8 cellular contexts compared by ENCODE assay signal in the genomic region with DNA sequence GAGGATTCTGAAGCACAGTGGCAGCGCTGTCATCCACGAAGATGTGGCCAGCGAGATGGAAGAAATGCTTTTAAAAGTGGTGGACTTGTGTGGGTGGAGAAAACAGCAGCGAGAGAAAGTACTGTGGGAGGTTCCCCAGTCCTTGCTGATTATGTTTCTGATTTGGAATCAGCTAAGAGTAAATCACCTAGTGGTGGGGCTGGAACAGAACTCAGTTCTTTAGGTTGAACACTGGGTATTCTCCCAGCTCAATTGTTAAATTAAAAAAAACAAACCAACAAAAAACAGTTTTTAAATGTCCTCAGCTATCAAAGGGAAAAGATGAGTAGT. TPM values are rescaled to one million over a fixed set of nuclear protein-coding genes. Genes with fewer than 3 reads are reported as not detected.
A peak's percentile ranks its signal among the peaks of the same experiment; 100 is the strongest.
DNase-seq lines count a peak whose midpoint lies in the region; TF ChIP-seq lines count a peak whose summit lies in the region.

No MANE protein-coding gene starts in this region.

- H3K27ac ChIP-seq in mesenchymal stem cell (ENCODE audit: low read length, poor library complexity, severe bottlenecking), result peak overlapping the region; percentile 48
- peak overlapping the region; percentile 84 for H3K27ac ChIP-seq in urinary bladder (ENCODE audit: low read depth)

- CTCF ChIA-PET in HEK293T (lab: Yijun Ruan, JAX), result no interaction called here

- peaks cover 2% of the 10 kb centered on the region for H3K9me3 ChIP-seq in mesenchymal stem cell (ENCODE audit: control insufficient read depth, low read length)

- under 1% methylated on average over 4 of the region's 4 CpGs for WGBS in mesenchymal stem cell
- 0% methylated on average over 4 of the region's 4 CpGs for WGBS in urinary bladder

- no peak overlapping the region for H3K14ac ChIP-seq in mesenchymal stem cell (ENCODE audit: low read length in 2 of 2)

- peak; percentile 9 for DNase-seq in activated CD4-positive, alpha-beta T cell treated with anti-CD3 and anti-CD28 coated beads for 48 hours
- no peak for DNase-seq in activated CD4-positive, alpha-beta T cell treated with anti-CD3 and anti-CD28 coated beads, Interleukin-2, amount 50 U/mL, for 48 hours
- peak; percentile 42 for DNase-seq in HEK293T (ENCODE audit: extremely low spot score)
- peak; percentile 76 for DNase-seq in NCI-H69 (lab: John Stamatoyannopoulos, UW)
- DNase-seq in choroid plexus epithelial cell (ENCODE audit: low read depth), result peak; percentile 63
- DNase-seq in mesenchymal stem cell, result no peak
- DNase-seq in NCI-H526 treated with DMSO at 0.1 percent for 48 hours (lab: John Stamatoyannopoulos, UW), result no peak

- no peak overlapping the region for H2BK120ac ChIP-seq in mesenchymal stem cell (ENCODE audit: low read depth, low read length)

- peaks cover 7% of the 10 kb centered on the region for H3K79me1 ChIP-seq in mesenchymal stem cell (replicated peaks; ENCODE audit: low read length, poor library complexity, severe bottlenecking)

- peak overlapping the region; percentile 48 for H2AFZ ChIP-seq in mesenchymal stem cell (ENCODE audit: low read depth, low read length)

- peak; percentile 44 for TF ChIP-seq CTCF in choroid plexus epithelial cell (conservative IDR thresholded peaks at IDR 0.05; ENCODE audit: low read depth, low read length)

- H4K91ac ChIP-seq in mesenchymal stem cell (ENCODE audit: low read length), result no peak overlapping the region

- peak overlapping the region; percentile 94 for H3K9ac ChIP-seq in mesenchymal stem cell (ENCODE audit: low read length)

- peak overlapping the region in 1 of 2 experiments; percentile 47 for H3K4ac ChIP-seq in mesenchymal stem cell (ENCODE audit: low read depth in 1 of 2, low read length in 2 of 2)

- no peak overlapping the region for H2BK5ac ChIP-seq in mesenchymal stem cell (ENCODE audit: low read depth, low read length, poor library complexity, severe bottlenecking)

- peak overlapping the region; percentile 86 for H3K4me3 ChIP-seq in choroid plexus epithelial cell (ENCODE audit: low read depth, low read length)
- peak overlapping the region; percentile 65 to 94 for H3K4me3 ChIP-seq in mesenchymal stem cell (ENCODE audit: insufficient read depth in 1 of 2, low read depth in 1 of 2, low read length in 2 of 2)
- peak overlapping the region; percentile 83 for H3K4me3 ChIP-seq in urinary bladder (ENCODE audit: low read depth, low read length)

- H2AK5ac ChIP-seq in mesenchymal stem cell (ENCODE audit: low read length, severe bottlenecking), result no peak overlapping the region

- H4K8ac ChIP-seq in mesenchymal stem cell (ENCODE audit: low read length), result peak overlapping the region; percentile 83

- no peak overlapping the region for H2BK12ac ChIP-seq in mesenchymal stem cell (ENCODE audit: low read length in 2 of 2)

- H3K18ac ChIP-seq in mesenchymal stem cell (ENCODE audit: low read depth in 1 of 2, low read length in 2 of 2), result no peak overlapping the region

- POLR2A ChIA-PET in HEK293T (lab: Yijun Ruan, JAX), result no interaction called here

- peaks cover 6 to 29% of the 10 kb centered on the region in 2 experiments for H3K36me3 ChIP-seq in mesenchymal stem cell (ENCODE audit: control insufficient read depth in 1 of 2, insufficient read depth in 2 of 2, low read depth in 1 of 2, low read length in 2 of 2)
- H3K36me3 ChIP-seq in urinary bladder (ENCODE audit: insufficient read depth), result no peaks in the 10 kb centered on the region

- peaks cover 0 to 10% of the 10 kb centered on the region in 2 experiments for H3K27me3 ChIP-seq in mesenchymal stem cell (ENCODE audit: control insufficient read depth in 1 of 2, insufficient read depth in 1 of 2, low read length in 2 of 2)

- H3K4me2 ChIP-seq in mesenchymal stem cell (ENCODE audit: low read length, poor library complexity, severe bottlenecking), result peak overlapping the region; percentile 75

- no peaks in the 10 kb centered on the region for H3K4me1 ChIP-seq in mesenchymal stem cell (ENCODE audit: control insufficient read depth, insufficient read depth, low read depth, low read length)
- peaks cover 3% of the 10 kb centered on the region for H3K4me1 ChIP-seq in urinary bladder (ENCODE audit: insufficient read depth)

- no peak overlapping the region for H2BK15ac ChIP-seq in mesenchymal stem cell (ENCODE audit: low read depth, poor library complexity, severe bottlenecking)

- no peak overlapping the region for H3K23ac ChIP-seq in mesenchymal stem cell (ENCODE audit: low read length in 2 of 2)

TF ChIP-seq in HEK293T, 16 proteins besides CTCF, POLR2A, EP300 and RAD21:
- TF ChIP-seq BHLHE40 (IDR thresholded peaks at IDR 0.05; ENCODE audit: borderline replicate concordance), result no peak
- no peak for TF ChIP-seq FOXK2 (IDR thresholded peaks at IDR 0.05)
- no peak for TF ChIP-seq FOXM1 (IDR thresholded peaks at IDR 0.05; ENCODE audit: borderline replicate concordance)
- TF ChIP-seq SP1 (IDR thresholded peaks at IDR 0.05), result no peak
- TF ChIP-seq LEF1 (IDR thresholded peaks at IDR 0.05; ENCODE audit: borderline replicate concordance), result no peak
- TF ChIP-seq SUZ12 (IDR thresholded peaks at IDR 0.05), result no peak
- no peak for TF ChIP-seq L3MBTL2 (conservative IDR thresholded peaks at IDR 0.05)
- TF ChIP-seq TARDBP (IDR thresholded peaks at IDR 0.05), result no peak
- TF ChIP-seq ELF4 (IDR thresholded peaks at IDR 0.05), result no peak
- no peak for TF ChIP-seq HDGF (IDR thresholded peaks at IDR 0.05; ENCODE audit: borderline replicate concordance)

RNA-seq across cellular contexts. Expression of gene ZNF322, which starts 0.5 kb away (rescaled TPM):
- 11.2 TPM for polyA plus RNA-seq in mesenchymal stem cell (2013, experiment 1 of 2)
- 10.8 TPM for polyA plus RNA-seq in mesenchymal stem cell (2013, experiment 2 of 2)
- 43.1 TPM for total RNA-seq in urinary bladder
- polyA plus RNA-seq in urinary bladder, result 13.0 TPM

Comparison
In these comparisons a context has a peak if more than half of its experiments do, and no peak if none do; other contexts are left out.
1. DNase-seq: peak in activated CD4-positive, alpha-beta T cell treated with anti-CD3 and anti-CD28 coated beads for 48 hours (single experiment), HEK293T (single experiment), NCI-H69 (single experiment) and choroid plexus epithelial cell (single experiment); none in activated CD4-positive, alpha-beta T cell treated with anti-CD3 and anti-CD28 coated beads, Interleukin-2, amount 50 U/mL, for 48 hours (0 of 2), mesenchymal stem cell (single experiment) and NCI-H526 treated with DMSO at 0.1 percent for 48 hours (single experiment).
2. Peak in every context shown above with its lines, with median percentiles within 50 percentile points of each other: H3K4me3 ChIP-seq.